Comparison of ENCODE assay signal across 2 cellular contexts in the genomic region with DNA sequence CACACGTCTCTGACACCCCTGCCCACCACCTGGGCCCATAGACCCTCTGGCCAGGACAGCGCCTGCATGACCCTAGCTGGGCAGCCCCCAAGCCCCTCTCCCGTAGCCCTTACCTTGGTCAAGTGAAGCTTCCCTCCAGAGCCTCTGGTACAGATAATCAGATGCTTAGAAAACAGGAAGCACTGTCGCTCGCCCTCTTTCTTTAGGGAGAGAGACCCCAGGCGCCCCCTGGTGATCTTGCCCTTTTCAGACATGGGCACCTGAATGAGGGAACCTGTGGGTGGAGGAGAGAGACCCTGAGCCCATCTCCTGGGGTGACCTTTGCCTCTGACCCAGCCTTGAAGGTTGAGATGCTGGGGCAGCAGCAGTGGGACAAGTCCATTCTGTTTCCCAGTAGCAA.
TF ChIP-seq lines count a peak whose summit lies in the region.

No MANE protein-coding gene starts in this region.

TF ChIP-seq in SK-N-SH, 30 proteins besides CTCF, POLR2A, EP300 and RAD21 (continued from another document):
- 0 out of 2 replicates have a peak, but pooled peaks have one; percentile 18 for TF ChIP-seq SMC3 (IDR thresholded peaks at IDR 0.05; ENCODE audit: low read depth, low read length)

TF ChIP-seq in SK-N-SH treated with all-trans-retinoic acid at 6 μM for 48 hours, 23 proteins besides CTCF, POLR2A, EP300 and RAD21 (continued from another document):
- TF ChIP-seq ISL1 (CRISPR knock-in tag; IDR thresholded peaks at IDR 0.05) = no peak
- no peak for TF ChIP-seq ESRRG (CRISPR knock-in tag; IDR thresholded peaks at IDR 0.05)
- TF ChIP-seq PPARA (CRISPR knock-in tag; IDR thresholded peaks at IDR 0.05; ENCODE audit: borderline replicate concordance) = no peak
- no peak for TF ChIP-seq ZNF565 (CRISPR knock-in tag; conservative IDR thresholded peaks at IDR 0.05; ENCODE audit: low read depth)
- no peak for TF ChIP-seq GLIS3 (CRISPR knock-in tag; IDR thresholded peaks at IDR 0.05)
- no peak for TF ChIP-seq PATZ1 (CRISPR knock-in tag; IDR thresholded peaks at IDR 0.05; ENCODE audit: borderline replicate concordance)
- no peak for TF ChIP-seq ZNF70 (CRISPR knock-in tag; IDR thresholded peaks at IDR 0.05)
- TF ChIP-seq ARNTL (CRISPR knock-in tag; IDR thresholded peaks at IDR 0.05; ENCODE audit: borderline replicate concordance, low read depth) = no peak
- TF ChIP-seq ZFP30 (CRISPR knock-in tag; IDR thresholded peaks at IDR 0.05) = no peak
